In genomic region chr1:34825455-34826081, GRCh38 we compare ENCODE assay signal across 1 cellular context.
A peak's percentile ranks its signal among the peaks of the same experiment; 100 is the strongest.
TF ChIP-seq lines count a peak whose summit lies in the region.

No MANE protein-coding gene starts in this region.

TF ChIP-seq in HepG2, 621 proteins besides CTCF, POLR2A, EP300 and RAD21 (continued from another document and continues in another):
- TF ChIP-seq ZBTB40 (IDR thresholded peaks at IDR 0.05) = no peak
- TF ChIP-seq ZBTB40 (CRISPR knock-in tag; IDR thresholded peaks at IDR 0.05) = no peak
- no peak for TF ChIP-seq AKNA (CRISPR knock-in tag; IDR thresholded peaks at IDR 0.05; ENCODE audit: borderline replicate concordance)
- no peak for TF ChIP-seq ZNF33A (CRISPR knock-in tag; IDR thresholded peaks at IDR 0.05; ENCODE audit: borderline replicate concordance)
- no peak for TF ChIP-seq ZNF530 (CRISPR knock-in tag; IDR thresholded peaks at IDR 0.05; ENCODE audit: low read depth)
- 0 out of 2 replicates have a peak, but pooled peaks have one; percentile 43 for TF ChIP-seq ARNT2 (CRISPR knock-in tag; IDR thresholded peaks at IDR 0.05; ENCODE audit: low read depth)
- peak; percentile 18; the same call in 1 of the 2 replicates for TF ChIP-seq GATAD1 (CRISPR knock-in tag; IDR thresholded peaks at IDR 0.05)
- peak; percentile 58; the same call in 1 of the 2 replicates for TF ChIP-seq ZNF350 (CRISPR knock-in tag; IDR thresholded peaks at IDR 0.05; ENCODE audit: borderline replicate concordance, low read depth)
- TF ChIP-seq FOSL2 (CRISPR knock-in tag; IDR thresholded peaks at IDR 0.05) = peak; percentile 34; the same call in 1 of the 2 replicates
- no peak; the same call in 1 of the 2 replicates for TF ChIP-seq SMAD9 (CRISPR knock-in tag; IDR thresholded peaks at IDR 0.05)
- TF ChIP-seq ISL2 (CRISPR knock-in tag; IDR thresholded peaks at IDR 0.05) = peak; percentile 53; the same call in 1 of the 2 replicates
- peak; percentile 67; the same call in 1 of the 2 replicates for TF ChIP-seq TARDBP (CRISPR knock-in tag; IDR thresholded peaks at IDR 0.05)
- TF ChIP-seq GMEB1 (CRISPR knock-in tag; IDR thresholded peaks at IDR 0.05; ENCODE audit: borderline replicate concordance) = peak; percentile 41; the same call in 1 of the 2 replicates
- TF ChIP-seq ZNF550 (CRISPR knock-in tag; IDR thresholded peaks at IDR 0.05; ENCODE audit: borderline replicate concordance) = no peak
- TF ChIP-seq MLLT10 (CRISPR knock-in tag; IDR thresholded peaks at IDR 0.05) = no peak
- TF ChIP-seq ZNF276 (CRISPR knock-in tag; IDR thresholded peaks at IDR 0.05; ENCODE audit: low read depth) = no peak
- TF ChIP-seq TCF12 (IDR thresholded peaks at IDR 0.05) = no peak
- TF ChIP-seq TCF12 (CRISPR knock-in tag; IDR thresholded peaks at IDR 0.05) = 0 out of 2 replicates have a peak, but pooled peaks have one; percentile 29
- peak; percentile 51; the same call in 1 of the 2 replicates for TF ChIP-seq MXD4 (CRISPR knock-in tag; IDR thresholded peaks at IDR 0.05)
- no peak for TF ChIP-seq KLF9 (CRISPR knock-in tag; IDR thresholded peaks at IDR 0.05; ENCODE audit: low read depth)
- TF ChIP-seq E2F1 (CRISPR knock-in tag; IDR thresholded peaks at IDR 0.05) = no peak
- TF ChIP-seq FLYWCH1 (CRISPR knock-in tag; IDR thresholded peaks at IDR 0.05) = no peak
- TF ChIP-seq ZNF780A (CRISPR knock-in tag; IDR thresholded peaks at IDR 0.05) = no peak
- no peak for TF ChIP-seq ZNF800 (CRISPR knock-in tag; IDR thresholded peaks at IDR 0.05)
- TF ChIP-seq CREM (IDR thresholded peaks at IDR 0.05) = no peak
- no peak for TF ChIP-seq CREM (CRISPR knock-in tag; IDR thresholded peaks at IDR 0.05)
- 0 out of 2 replicates have a peak, but pooled peaks have one; percentile 44 for TF ChIP-seq HINFP (CRISPR knock-in tag; IDR thresholded peaks at IDR 0.05; ENCODE audit: low read depth)
- peak; percentile 57 for TF ChIP-seq BORCS8-MEF2B (CRISPR knock-in tag; IDR thresholded peaks at IDR 0.05)
